9 cellular contexts compared by ENCODE assay signal in genomic region chr17:50397111-50397918, GRCh38. TPM values are rescaled to one million over a fixed set of nuclear protein-coding genes. Genes with fewer than 3 reads are reported as not detected.
A peak's percentile ranks its signal among the peaks of the same experiment; 100 is the strongest.
DNase-seq lines count a peak whose midpoint lies in the region; ATAC-seq, FAIRE-seq and TF ChIP-seq lines count a peak whose summit lies in the region.
"Had no signal": no experiment of that assay in that cellular context is flagged by ENCODE, and none has a peak within 500 bp of the region (broad histone marks: within the 10 kb centered on the region; RNA-seq: fewer than 3 reads in every experiment).

Gene LRRC59, minus strand, starts transcription at chr17:50397523. Its CDS starts 206 bp downstream, at chr17:50397317.

- H3K27me3 ChIP-seq in keratinocyte (ENCODE audit: control insufficient read depth, extremely low read depth, insufficient read depth, low read length) = no peaks in the 10 kb centered on the region

- ATAC-seq in GM18907 (IDR thresholded peaks at IDR 0.05; ENCODE audit: unreplicated experiment) (peak; percentile 95), HG03139 (IDR thresholded peaks at IDR 0.05; ENCODE audit: unreplicated experiment) (peak; percentile 97)
- peak; percentile 97 to 98 for ATAC-seq in activated CD4-positive, CD25-positive, alpha-beta regulatory T cell treated with anti-CD3 and anti-CD28 coated beads, Interleukin-2, amount 50 U/mL, for 24 hours

- peak; percentile 92 for TF ChIP-seq CTCF in AG09319 (IDR thresholded peaks at IDR 0.05; ENCODE audit: low read depth, low read length)
- peak; percentile 89 to 100 (median 99) for TF ChIP-seq CTCF in keratinocyte (optimal IDR thresholded peaks at IDR 0.05 in 1 of 3, IDR thresholded peaks at IDR 0.05 in 1 of 3, conservative IDR thresholded peaks at IDR 0.05 in 1 of 3; ENCODE audit: extremely low read depth in 1 of 3, insufficient read depth in 2 of 3, low read length in 3 of 3)

- no peaks in the 10 kb centered on the region for H3K9me1 ChIP-seq in keratinocyte (ENCODE audit: control insufficient read depth, extremely low read depth, insufficient read depth, low read length)

- peak within 1 kb of the TSS; percentile 89 for H3K27ac ChIP-seq in keratinocyte (ENCODE audit: control insufficient read depth, insufficient read depth, low read length)

- peak within 1 kb of the TSS; percentile 53 for H2AFZ ChIP-seq in keratinocyte (ENCODE audit: control insufficient read depth, low read length)

- dilution Hi-C loops in keratinocyte (cut with MboI; ENCODE audit: extremely low pct_ligation_motif_present, low sequenced_read_pairs) = no loop called here

- peaks cover 17% of the 10 kb centered on the region for H3K4me1 ChIP-seq in keratinocyte (ENCODE audit: control insufficient read depth, extremely low read depth, insufficient read depth, low read length)

- H3K4me2 ChIP-seq in keratinocyte (ENCODE audit: control insufficient read depth, extremely low read depth, insufficient read depth, low read depth, low read length) = peak within 1 kb of the TSS; percentile 95

- H3K4me3 ChIP-seq in keratinocyte (ENCODE audit: control insufficient read depth in 2 of 3, extremely low read depth in 1 of 3, insufficient read depth in 2 of 3, low read depth in 1 of 3, low read length in 3 of 3) = peak within 1 kb of the TSS; percentile 88 to 97 (median 95)

- H3K36me3 ChIP-seq in keratinocyte (ENCODE audit: control insufficient read depth in 2 of 2, extremely low read depth in 1 of 2, insufficient read depth in 2 of 2, low read length in 2 of 2) = peaks cover 20 to 31% of the 10 kb centered on the region in 2 experiments

- DNase-seq in AG09319 (ENCODE audit: extremely low read depth, low read depth) (peak; percentile 52), NCI-H345 (lab: John Stamatoyannopoulos, UW) (peak; percentile 78), cerebellar cortex (ENCODE audit: low spot score) (peak; percentile 75), keratinocyte (ENCODE audit: low read depth, low spot score) (no peak)
- peak; percentile 83 to 95 (median 88) for DNase-seq in stimulated activated CD4-positive, alpha-beta T cell treated with anti-CD3 and anti-CD28 coated beads, Interleukin-12 subunit alpha, Interleukin-12 subunit beta, amount 100 ng/mL, for 48 hours (ENCODE audit: low read depth in 2 of 3, low spot score in 1 of 3)

- H3K9me3 ChIP-seq in keratinocyte (ENCODE audit: control insufficient read depth, low read depth, low read length) = no peaks in the 10 kb centered on the region

- H3K79me2 ChIP-seq in keratinocyte (ENCODE audit: control insufficient read depth, insufficient read depth, low read length) = peaks cover 51% of the 10 kb centered on the region

- no peak for FAIRE-seq in keratinocyte (lab: Jason Lieb, UNC)
- FAIRE-seq: endometrium had no signal

- H4K20me1 ChIP-seq in keratinocyte (ENCODE audit: control insufficient read depth, extremely low read depth, insufficient read depth, low read length) = peaks cover 8% of the 10 kb centered on the region

- peak within 1 kb of the TSS; percentile 98 for H3K9ac ChIP-seq in keratinocyte (ENCODE audit: control insufficient read depth, extremely low read depth, insufficient read depth, low read length)

RNA-seq across cellular contexts. Expression of gene LRRC59, which starts in this region (rescaled TPM):
- 90.4 to 162 TPM (median 152 TPM) in 3 replicates for polyA plus RNA-seq in keratinocyte
- 25.2 TPM for polyA plus RNA-seq in keratinocyte (2011; ENCODE audit: low read depth)
- 134 and 193 TPM in 2 replicates for polyA plus RNA-seq in keratinocyte (2011; cell fraction: cytosol; rRNA removed)
- polyA plus RNA-seq in keratinocyte (2011; cell fraction: nucleus; rRNA removed) = 99.4 and 102 TPM in 2 replicates
- polyA plus RNA-seq in keratinocyte (2012; ENCODE audit: low replicate concordance) = 52.5 and 197 TPM in 2 replicates
- 122 to 199 TPM (median 164 TPM) in 3 replicates for polyA minus RNA-seq in keratinocyte
- 102 TPM for polyA minus RNA-seq in keratinocyte (2011; cell fraction: cytosol; rRNA and poly(A)+ RNA removed)
- 38.3 and 62.2 TPM in 2 replicates for polyA minus RNA-seq in keratinocyte (2011; cell fraction: nucleus; rRNA and poly(A)+ RNA removed)
